ENCODE assay signal across 10 cellular contexts in genomic region chr16:87570938-87571867, GRCh38. TPM values are rescaled to one million over a fixed set of nuclear protein-coding genes. Genes with fewer than 3 reads are reported as not detected.
DNase-seq lines count a peak whose midpoint lies in the region; ATAC-seq and TF ChIP-seq lines count a peak whose summit lies in the region.
"Had no signal": no experiment of that assay in that cellular context is flagged by ENCODE, and none has a peak within 500 bp of the region (broad histone marks: within the 10 kb centered on the region; RNA-seq: fewer than 3 reads in every experiment).

No MANE protein-coding gene starts in this region.

- peak; percentile 77 for TF ChIP-seq CTCF in brain microvascular endothelial cell (IDR thresholded peaks at IDR 0.05; ENCODE audit: low read depth, low read length, missing control alignments)
- TF ChIP-seq CTCF in right lobe of liver (IDR thresholded peaks at IDR 0.05), result peak; percentile 49 to 78 (median 63)

- ATAC-seq in right lobe of liver (peak; percentile 97 to 98 (median 98)), GM18907 (IDR thresholded peaks at IDR 0.05; ENCODE audit: unreplicated experiment) (no peak)

- DNase-seq in Daoy (ENCODE audit: low read depth) (peak; percentile 45), M059J (ENCODE audit: low read depth) (peak; percentile 63), brain microvascular endothelial cell (no peak), right lobe of liver (peak; percentile 80 to 87 (median 85)), NCI-H2171 (lab: John Stamatoyannopoulos, UW) (no peak), NCI-H2171 treated with DMSO at 0.1 percent for 48 hours (lab: John Stamatoyannopoulos, UW) (no peak)
- no peak for DNase-seq in stimulated activated naive CD4-positive, alpha-beta T cell treated with Interleukin-2 at 50 U/mL for 16 hours (lab: John Stamatoyannopoulos, UW)

- 16% methylated on average over 15 of the region's 24 CpGs for WGBS in right lobe of liver (ENCODE audit: insufficient coverage, low coverage, low lambda C conversion rate, missing lambda C conversion rate)

- H3K4me3 ChIP-seq in brain microvascular endothelial cell (ENCODE audit: low read depth, low read length), result no peak overlapping the region
- H3K4me3 ChIP-seq in right lobe of liver, result no peak overlapping the region
- H3K4me3 ChIP-seq: SJSA1 had no signal

- H3K9me3 ChIP-seq in right lobe of liver, result no peaks in the 10 kb centered on the region
- H3K9me3 ChIP-seq: SJSA1 had no signal

- no peaks in the 10 kb centered on the region for H3K36me3 ChIP-seq in brain microvascular endothelial cell (replicated peaks)
- H3K36me3 ChIP-seq in right lobe of liver, result no peaks in the 10 kb centered on the region
- H3K36me3 ChIP-seq: SJSA1 had no signal

- H3K27ac ChIP-seq in brain microvascular endothelial cell (no peak overlapping the region), right lobe of liver (peak overlapping the region; percentile 22 to 67 (median 29))
- H3K27ac ChIP-seq: SJSA1 had no signal

- TF ChIP-seq POLR2A in right lobe of liver (IDR thresholded peaks at IDR 0.05), result no peak

- intact Hi-C loops in right lobe of liver (cut with DNase I), result no loop called here

- H3K27me3 ChIP-seq in brain microvascular endothelial cell (replicated peaks) (no peaks in the 10 kb centered on the region), right lobe of liver (no peaks in the 10 kb centered on the region)
- H3K27me3 ChIP-seq: SJSA1 had no signal

- peaks cover 0 to 14% (median 5%) of the 10 kb centered on the region in 4 donors for H3K4me1 ChIP-seq in right lobe of liver

- in situ Hi-C loops in brain microvascular endothelial cell (cut with HindIII; ENCODE audit: low pct_ligation_motif_present, low sequenced_read_pairs), result no loop called here

RNA-seq across cellular contexts. Expression of gene JPH3, which starts 31.1 kb away (rescaled TPM):
- 6.2 and 7.4 TPM in 2 replicates for total RNA-seq in Daoy (2014; rRNA removed; shearing (Covaris generic))
- total RNA-seq in M059J (2014; rRNA removed; shearing (Covaris generic)), result 0.05 TPM in 1 of 2 replicates, not detected in the other
- total RNA-seq in right lobe of liver, result under 1 TPM in 2 of 6 experiments, not detected in 4; 0.07 to 0.12 TPM
- total RNA-seq: lower leg skin had no signal

Comparison
In these comparisons a context has a peak if more than half of its experiments do, and no peak if none do; other contexts are left out.
1. DNase-seq: peak in Daoy (single experiment), M059J (single experiment) and right lobe of liver (3 of 3); none in brain microvascular endothelial cell (single experiment), NCI-H2171 (single experiment), NCI-H2171 treated with DMSO at 0.1 percent for 48 hours (single experiment) and stimulated activated naive CD4-positive, alpha-beta T cell treated with Interleukin-2 at 50 U/mL for 16 hours (single experiment).